ENCODE assay signal across 1 cellular context in the genomic region with DNA sequence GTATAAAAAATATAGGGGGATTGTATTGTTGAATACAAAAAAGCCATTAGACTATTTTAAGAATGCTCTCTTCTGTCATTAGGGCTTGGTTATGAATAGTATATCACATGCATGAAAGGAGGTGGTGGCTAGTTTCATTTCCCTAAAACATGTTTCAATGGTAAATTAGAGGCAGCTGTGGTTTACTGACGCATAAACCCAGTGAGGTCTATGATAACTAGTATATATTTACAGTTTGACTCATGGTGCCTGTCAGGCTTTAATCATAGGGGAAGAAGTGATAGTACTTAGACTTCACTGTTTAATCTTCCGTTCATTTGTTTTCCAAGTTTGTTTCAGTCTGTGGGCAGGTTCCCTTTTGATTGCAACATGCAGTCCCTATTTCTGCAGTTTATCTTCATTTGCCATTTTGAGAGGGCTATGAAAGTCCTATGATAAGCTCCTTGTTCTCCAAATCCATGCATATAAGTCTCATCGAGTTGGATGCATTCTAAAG.
TF ChIP-seq lines count a peak whose summit lies in the region.

No MANE protein-coding gene starts in this region.

TF ChIP-seq in GM23338, 12 proteins besides CTCF, POLR2A, EP300 and RAD21 (continued from another document):
- no peak for TF ChIP-seq ZNF331 (CRISPR knock-in tag; IDR thresholded peaks at IDR 0.05; ENCODE audit: low read depth)
- TF ChIP-seq EZH2 (IDR thresholded peaks at IDR 0.05; ENCODE audit: low read depth, unreplicated experiment): no peak
TF ChIP-seq in GM23338: peak in this region for 0.
